2 cellular contexts compared by ENCODE assay signal in genomic region chr4:186691396-186691795, GRCh38.
TF ChIP-seq lines count a peak whose summit lies in the region.

No MANE protein-coding gene starts in this region.

TF ChIP-seq in HepG2, 621 proteins besides CTCF, POLR2A, EP300 and RAD21:
- TF ChIP-seq ETS1 (CRISPR knock-in tag; IDR thresholded peaks at IDR 0.05) (no peak), HOXD1 (CRISPR knock-in tag; IDR thresholded peaks at IDR 0.05) (no peak), ZNF121 (CRISPR knock-in tag; IDR thresholded peaks at IDR 0.05) (peak; percentile 96)
TF ChIP-seq in HepG2: peak in this region for 1.

TF ChIP-seq in K562, 482 proteins besides CTCF, POLR2A, EP300 and RAD21:
- TF ChIP-seq RBM25 (IDR thresholded peaks at IDR 0.05; ENCODE audit: low read depth, low read length, severe bottlenecking) (peak; percentile 14), ZNF121 (CRISPR knock-in tag; conservative IDR thresholded peaks at IDR 0.05) (peak; percentile 88), ZNF197 (CRISPR knock-in tag; IDR thresholded peaks at IDR 0.05; ENCODE audit: low read depth) (no peak), MAZ (CRISPR knock-in tag; conservative IDR thresholded peaks at IDR 0.05 in 1 of 2, IDR thresholded peaks at IDR 0.05 in 1 of 2) (no peak)
